Comparison of ENCODE assay signal across 13 cellular contexts in genomic region chr15:59350421-59350732, GRCh38. TPM values are rescaled to one million over a fixed set of nuclear protein-coding genes. Genes with fewer than 3 reads are reported as not detected.
DNase-seq lines count a peak whose midpoint lies in the region; ATAC-seq, FAIRE-seq and TF ChIP-seq lines count a peak whose summit lies in the region.
"Had no signal": no experiment of that assay in that cellular context is flagged by ENCODE, and none has a peak within 500 bp of the region (broad histone marks: within the 10 kb centered on the region; RNA-seq: fewer than 3 reads in every experiment).

No MANE protein-coding gene starts in this region.

- H3K27ac ChIP-seq in heart right ventricle (peak overlapping the region in 9 of 10 donors; percentile 20 to 80 (median 61)), astrocyte (ENCODE audit: low read depth, low read length) (peak overlapping the region; percentile 89), mesenchymal stem cell (ENCODE audit: low read length, poor library complexity, severe bottlenecking) (peak overlapping the region; percentile 82), upper lobe of left lung (peak overlapping the region in 3 of 4 donors; percentile 9 to 63 (median 49)), Peyer's patch (peak overlapping the region in 2 of 4 donors; percentile 10 to 41)

- H3K23ac ChIP-seq in mesenchymal stem cell (ENCODE audit: low read length in 2 of 2): no peak overlapping the region

- H3K9ac ChIP-seq in astrocyte (ENCODE audit: low read length) (peak overlapping the region; percentile 62), mesenchymal stem cell (ENCODE audit: low read length) (peak overlapping the region; percentile 68)

- DNase-seq in heart right ventricle (no peak), left ventricle myocardium superior (no peak), astrocyte (ENCODE audit: low read depth) (no peak), mesenchymal stem cell (no peak), upper lobe of left lung (no peak), Peyer's patch (no peak), HEK293T (ENCODE audit: extremely low spot score) (no peak)
- DNase-seq: activated CD4-positive, alpha-beta T cell treated with anti-CD3 and anti-CD28 coated beads, Interleukin-2, amount 10 ng/mL, durations not matched to agents 7 days and 5 days; KBM-7; NCI-H2227 treated with DMSO at 0.1 percent for 48 hours; SIG-M5 had no signal

- ATAC-seq in heart right ventricle (no peak), left ventricle myocardium superior (no peak), upper lobe of left lung (ENCODE audit: low FRiP score in 2 of 2) (no peak), GM21381 (IDR thresholded peaks at IDR 0.05; ENCODE audit: unreplicated experiment) (no peak)

- H3K9me3 ChIP-seq in heart right ventricle (no peaks in the 10 kb centered on the region), astrocyte (ENCODE audit: insufficient read depth, low read depth, low read length) (no peaks in the 10 kb centered on the region), mesenchymal stem cell (ENCODE audit: control insufficient read depth, low read length) (no peaks in the 10 kb centered on the region), upper lobe of left lung (no peaks in the 10 kb centered on the region), Peyer's patch (no peaks in the 10 kb centered on the region)
- H3K9me3 ChIP-seq: adrenal gland had no signal

- H3K4me1 Mint-ChIP-seq in astrocyte (ENCODE audit: low read depth, unreplicated experiment): peaks cover 34% of the 10 kb centered on the region

- peaks cover 4% of the 10 kb centered on the region for H3K36me3 Mint-ChIP-seq in astrocyte (ENCODE audit: low read depth, unreplicated experiment)

- no peak overlapping the region for H2BK5ac ChIP-seq in mesenchymal stem cell (ENCODE audit: low read depth, low read length, poor library complexity, severe bottlenecking)

- H3K79me2 ChIP-seq in astrocyte (ENCODE audit: insufficient read depth, low read length): peaks cover 86% of the 10 kb centered on the region

- no peaks in the 10 kb centered on the region for H3K27me3 Mint-ChIP-seq in astrocyte (ENCODE audit: low read depth, unreplicated experiment)

- no peak overlapping the region for H4K91ac ChIP-seq in mesenchymal stem cell (ENCODE audit: low read length)

- H2BK15ac ChIP-seq in mesenchymal stem cell (ENCODE audit: low read depth, poor library complexity, severe bottlenecking): no peak overlapping the region

- TF ChIP-seq EP300 in upper lobe of left lung (IDR thresholded peaks at IDR 0.05): no peak

- POLR2A ChIA-PET in HEK293T (lab: Yijun Ruan, JAX): no interaction called here

- FAIRE-seq in astrocyte (lab: Jason Lieb, UNC): no peak

- H4K8ac ChIP-seq in mesenchymal stem cell (ENCODE audit: low read length): no peak overlapping the region

- H3K4me1 ChIP-seq in heart right ventricle (peaks cover 0 to 75% (median 52%) of the 10 kb centered on the region in 9 donors), astrocyte (ENCODE audit: insufficient read depth, low read length) (peaks cover 17% of the 10 kb centered on the region), mesenchymal stem cell (ENCODE audit: control insufficient read depth, insufficient read depth, low read depth, low read length) (peaks cover 5% of the 10 kb centered on the region), upper lobe of left lung (peaks cover 14 to 33% (median 23%) of the 10 kb centered on the region in 4 donors), Peyer's patch (peaks cover 0 to 15% (median 3%) of the 10 kb centered on the region in 4 donors)

- H3K27ac Mint-ChIP-seq in astrocyte (ENCODE audit: unreplicated experiment): peak overlapping the region; percentile 96
- H3K27ac Mint-ChIP-seq: activated CD4-positive, alpha-beta T cell treated with anti-CD3 and anti-CD28 coated beads, Interleukin-2, amount 10 ng/mL, durations not matched to agents 7 days and 5 days had no signal

- no peak overlapping the region for H2AK5ac ChIP-seq in mesenchymal stem cell (ENCODE audit: low read length, severe bottlenecking)

- H3K4me2 ChIP-seq in astrocyte (ENCODE audit: low read length) (peak overlapping the region; percentile 76), mesenchymal stem cell (ENCODE audit: low read length, poor library complexity, severe bottlenecking) (no peak overlapping the region)

- no peak overlapping the region for H3K14ac ChIP-seq in mesenchymal stem cell (ENCODE audit: low read length in 2 of 2)

- H3K27me3 ChIP-seq in heart right ventricle (no peaks in the 10 kb centered on the region), astrocyte (ENCODE audit: insufficient read depth, low read length) (no peaks in the 10 kb centered on the region), mesenchymal stem cell (ENCODE audit: control insufficient read depth in 1 of 2, insufficient read depth in 1 of 2, low read length in 2 of 2) (no peaks in the 10 kb centered on the region), upper lobe of left lung (no peaks in the 10 kb centered on the region), Peyer's patch (no peaks in the 10 kb centered on the region)
- H3K27me3 ChIP-seq: adrenal gland had no signal

- no peak overlapping the region for H3K4ac ChIP-seq in mesenchymal stem cell (ENCODE audit: low read depth in 1 of 2, low read length in 2 of 2)

- H2BK120ac ChIP-seq in mesenchymal stem cell (ENCODE audit: low read depth, low read length): no peak overlapping the region

- H2AFZ ChIP-seq in astrocyte (ENCODE audit: low read depth, low read length) (no peak overlapping the region), mesenchymal stem cell (ENCODE audit: low read depth, low read length) (no peak overlapping the region)

- no peak for TF ChIP-seq POLR2A in upper lobe of left lung (IDR thresholded peaks at IDR 0.05)
- no peak for TF ChIP-seq POLR2A in Peyer's patch (IDR thresholded peaks at IDR 0.05)

- H3K79me1 ChIP-seq in mesenchymal stem cell (replicated peaks; ENCODE audit: low read length, poor library complexity, severe bottlenecking): peaks cover 12% of the 10 kb centered on the region

- no peak overlapping the region for H2BK12ac ChIP-seq in mesenchymal stem cell (ENCODE audit: low read length in 2 of 2)

- TF ChIP-seq CTCF in heart right ventricle (IDR thresholded peaks at IDR 0.05) (no peak), astrocyte (IDR thresholded peaks at IDR 0.05; ENCODE audit: insufficient read depth, low read depth, low read length) (no peak), upper lobe of left lung (IDR thresholded peaks at IDR 0.05) (no peak), Peyer's patch (IDR thresholded peaks at IDR 0.05) (no peak)

- H3K18ac ChIP-seq in mesenchymal stem cell (ENCODE audit: low read depth in 1 of 2, low read length in 2 of 2): no peak overlapping the region

- H3K4me3 ChIP-seq in heart right ventricle (no peak overlapping the region), astrocyte (ENCODE audit: insufficient read depth, low read depth, low read length) (no peak overlapping the region), mesenchymal stem cell (ENCODE audit: insufficient read depth in 1 of 2, low read depth in 1 of 2, low read length in 2 of 2) (no peak overlapping the region), upper lobe of left lung (no peak overlapping the region), Peyer's patch (no peak overlapping the region)
- H3K4me3 ChIP-seq: adrenal gland had no signal

- peak overlapping the region; percentile 17 for H3K4me3 Mint-ChIP-seq in astrocyte (ENCODE audit: unreplicated experiment)
- H3K4me3 Mint-ChIP-seq: activated CD4-positive, alpha-beta T cell treated with anti-CD3 and anti-CD28 coated beads, Interleukin-2, amount 10 ng/mL, durations not matched to agents 7 days and 5 days had no signal

- CTCF ChIA-PET in HEK293T (lab: Yijun Ruan, JAX): no interaction called here

- WGBS in heart right ventricle, 2 donors: 50 to 65% methylated on average over 1 of the region's 1 CpG
- WGBS in mesenchymal stem cell: 22% methylated on average over 1 of the region's 1 CpG
- 92 to 96% methylated on average over 1 of the region's 1 CpG for WGBS in upper lobe of left lung, 2 donors

- H3K9me3 Mint-ChIP-seq in astrocyte (ENCODE audit: unreplicated experiment): no peaks in the 10 kb centered on the region
- H3K9me3 Mint-ChIP-seq: activated CD4-positive, alpha-beta T cell treated with anti-CD3 and anti-CD28 coated beads, Interleukin-2, amount 10 ng/mL, durations not matched to agents 7 days and 5 days had no signal

- H3K36me3 ChIP-seq in heart right ventricle (no peaks in the 10 kb centered on the region), astrocyte (ENCODE audit: insufficient read depth, low read length) (no peaks in the 10 kb centered on the region), mesenchymal stem cell (ENCODE audit: control insufficient read depth in 1 of 2, insufficient read depth in 2 of 2, low read depth in 1 of 2, low read length in 2 of 2) (peaks cover 3 to 21% of the 10 kb centered on the region in 2 experiments), upper lobe of left lung (no peaks in the 10 kb centered on the region), Peyer's patch (no peaks in the 10 kb centered on the region)
- H3K36me3 ChIP-seq: adrenal gland had no signal

- intact Hi-C loops in heart right ventricle (cut with DNase I) (loop anchor here in 4 of 10 donors (5.0 to 10.0 kb wide), 4 partner anchors 56 to 666 kb away; no protein-coding TSS in a partner anchor), left ventricle myocardium superior (cut with micrococcal nuclease) (no loop called here)

- peaks cover 71% of the 10 kb centered on the region for H4K20me1 ChIP-seq in astrocyte (ENCODE audit: insufficient read depth, low read length)

TF ChIP-seq in HEK293T, 16 proteins besides CTCF, POLR2A, EP300 and RAD21:
- TF ChIP-seq ARNT (IDR thresholded peaks at IDR 0.05) (no peak), FOXM1 (IDR thresholded peaks at IDR 0.05; ENCODE audit: borderline replicate concordance) (no peak), SP1 (IDR thresholded peaks at IDR 0.05) (no peak), ELF4 (IDR thresholded peaks at IDR 0.05) (no peak)

RNA-seq across cellular contexts. Expression of gene MYO1E, which starts 22.3 kb away (rescaled TPM):
- total RNA-seq in heart right ventricle (10 to 100 TPM; 20.6 to 75.3 (median 28.4) TPM), left ventricle myocardium superior (36.4 TPM), astrocyte (227 and 244 TPM in 2 replicates), upper lobe of left lung (100 to 1,000 TPM in 2 of 6 donors, 10 to 100 TPM in 4; 39.7 to 161 (median 71.9) TPM), Peyer's patch (100 to 1,000 TPM; 245 to 380 (median 268) TPM)
- 10 to 100 TPM in 1 of 2 donors, 1 to 10 TPM in 1; 9.3 to 16.5 TPM for polyA plus RNA-seq in heart right ventricle
- 86.7 TPM for polyA plus RNA-seq in mesenchymal stem cell (2013, experiment 1 of 2)
- 85.0 TPM for polyA plus RNA-seq in mesenchymal stem cell (2013, experiment 2 of 2)
